In the genomic region with DNA sequence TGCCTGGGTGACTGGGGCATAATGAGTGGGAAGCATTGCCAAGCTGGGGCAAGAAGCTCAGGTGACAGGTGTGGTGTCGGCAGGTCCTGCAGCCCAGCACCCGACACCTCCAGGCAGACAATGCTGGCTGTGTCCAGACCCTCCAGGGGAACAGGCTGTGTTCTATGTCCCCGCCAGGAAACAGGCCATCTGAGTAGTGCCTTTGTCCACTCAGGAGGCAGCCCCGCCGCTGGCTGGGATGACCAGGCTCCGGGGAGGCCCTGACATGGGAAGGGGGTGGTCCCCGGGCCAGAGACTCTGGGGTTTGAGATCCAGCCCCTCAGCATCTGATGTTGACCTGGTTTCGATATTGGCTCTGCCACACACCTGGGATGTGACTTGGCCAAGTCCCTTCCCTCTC, we compare ENCODE assay signal across 24 cellular contexts. TPM values are rescaled to one million over a fixed set of nuclear protein-coding genes. Genes with fewer than 3 reads are reported as not detected.
A peak's percentile ranks its signal among the peaks of the same experiment; 100 is the strongest.
DNase-seq lines count a peak whose midpoint lies in the region; ATAC-seq and TF ChIP-seq lines count a peak whose summit lies in the region.
"Had no signal": no experiment of that assay in that cellular context is flagged by ENCODE, and none has a peak within 500 bp of the region (broad histone marks: within the 10 kb centered on the region; RNA-seq: fewer than 3 reads in every experiment).

No MANE protein-coding gene starts in this region.

- H3K9me3 ChIP-seq in gastrocnemius medialis (no peaks in the 10 kb centered on the region), left lung (no peaks in the 10 kb centered on the region)
- H3K9me3 ChIP-seq: A549, SJCRH30 had no signal

- no peak for TF ChIP-seq POLR2A in gastrocnemius medialis (IDR thresholded peaks at IDR 0.05)

- no peak for TF ChIP-seq CTCF in gastrocnemius medialis (IDR thresholded peaks at IDR 0.05 in 4 of 5, conservative IDR thresholded peaks at IDR 0.05 in 1 of 5)
- no peak for TF ChIP-seq CTCF in left lung (IDR thresholded peaks at IDR 0.05)

- H3K27ac ChIP-seq in cingulate gyrus (ENCODE audit: low read depth, low read length) (peak overlapping the region; percentile 88), gastrocnemius medialis (no peak overlapping the region), left lung (no peak overlapping the region)
- H3K27ac ChIP-seq: A549, HL-60, SJCRH30 had no signal

- H3K4me3 ChIP-seq in gastrocnemius medialis = no peak overlapping the region
- H3K4me3 ChIP-seq in left lung = no peak overlapping the region
- H3K4me3 ChIP-seq: A549, SJCRH30 had no signal

- no peaks in the 10 kb centered on the region for H3K36me3 ChIP-seq in gastrocnemius medialis
- peaks cover 0 to 3% of the 10 kb centered on the region in 2 donors for H3K36me3 ChIP-seq in left lung
- H3K36me3 ChIP-seq: SJCRH30 had no signal

- in situ Hi-C loops in gastrocnemius medialis (cut with MboI; ENCODE audit: low sequenced_read_pairs in 4 of 4) = no loop called here

- H3K27me3 ChIP-seq in gastrocnemius medialis (no peaks in the 10 kb centered on the region), left lung (no peaks in the 10 kb centered on the region)
- H3K27me3 ChIP-seq: SJCRH30 had no signal

- ATAC-seq in left cardiac atrium (no peak), gastrocnemius medialis (no peak), left lung (no peak)
- ATAC-seq: A549, HCT116, PC-3, Right ventricle myocardium inferior had no signal

- DNase-seq in cardiac septum (ENCODE audit: low spot score) = peak; percentile 60
- no peak for DNase-seq in left cardiac atrium
- peak; percentile 83 for DNase-seq in mesenteric fat pad (ENCODE audit: low spot score)
- DNase-seq in C1 segment of cervical spinal cord (lab: John Stamatoyannopoulos, UW) = no peak
- DNase-seq in gastrocnemius medialis = no peak
- DNase-seq in left lung = no peak
- DNase-seq: CD8-positive, alpha-beta memory T cell; DMS 273 treated with DMSO at 0.1 percent for 48 hours; DMS79 treated with DMSO at 0.1 percent for 48 hours; GF-D8; NCI-H1092; NCI-H1417 treated with DMSO at 0.1 percent for 48 hours; NCI-H187; NCI-H2107; NCI-H524; NCI-H748 treated with DMSO at 0.1 percent for 48 hours; NK-92 treated with Interleukin-12 subunit alpha and Interleukin-12 subunit beta, amount 100 ng/mL, for 24 hours; PC-3; SJCRH30 had no signal

- intact Hi-C loops in cardiac septum (cut with DNase I) (no loop called here), left cardiac atrium (cut with DNase I) (no loop called here), gastrocnemius medialis (cut with DNase I; ENCODE audit: low total_unique reads) (no loop called here), left lung (cut with DNase I) (no loop called here)

- peaks cover 13 to 26% of the 10 kb centered on the region in 2 donors for H3K4me1 ChIP-seq in gastrocnemius medialis
- H3K4me1 ChIP-seq in left lung = peaks cover 0 to 3% of the 10 kb centered on the region in 2 donors
- H3K4me1 ChIP-seq: A549 had no signal

RNA-seq across cellular contexts. Expression of a gene that starts 28.4 kb away (rescaled TPM):
- total RNA-seq in cardiac septum = 6.9 TPM
- 1 to 10 TPM; 4.6 to 5.5 TPM for total RNA-seq in left cardiac atrium
- 4.9 TPM for total RNA-seq in mesenteric fat pad
- 10 to 100 TPM in 3 of 4 donors, 1 to 10 TPM in 1; 3.1 to 27.4 (median 15.9) TPM for total RNA-seq in gastrocnemius medialis
- 1 to 10 TPM; 4.8 to 5.9 TPM for total RNA-seq in left lung

RNA-seq across cellular contexts. Expression of a gene that starts 34.4 kb away (rescaled TPM):
- total RNA-seq in cardiac septum (2.7 TPM), left cardiac atrium (1 to 10 TPM; 1.4 to 4.4 TPM), mesenteric fat pad (7.2 TPM), gastrocnemius medialis (1 to 10 TPM; 1.3 to 2.9 (median 2.1) TPM), left lung (10 to 100 TPM; 13.5 to 21.5 TPM)

Comparison
In these comparisons a context has a peak if more than half of its experiments do, and no peak if none do; other contexts are left out.
1. DNase-seq: peak in cardiac septum (single experiment) and mesenteric fat pad (single experiment); none in left cardiac atrium (single experiment), C1 segment of cervical spinal cord (0 of 14), gastrocnemius medialis (0 of 2) and left lung (0 of 2).